ENCODE assay signal across 31 cellular contexts in genomic region chr1:119718969-119719368, GRCh38. TPM values are rescaled to one million over a fixed set of nuclear protein-coding genes. Genes with fewer than 3 reads are reported as not detected.
"Had no signal": no experiment of that assay in that cellular context is flagged by ENCODE, and none has a peak within 500 bp of the region (broad histone marks: within the 10 kb centered on the region; RNA-seq: fewer than 3 reads in every experiment).

No MANE protein-coding gene starts in this region.

- H3K4me3 Mint-ChIP-seq: activated naive CD4-positive, alpha-beta T cell treated with anti-CD3 and anti-CD28 coated beads, Interleukin-2, amount 10 ng/mL, durations not matched to agents 7 days and 5 days; activated naive CD8-positive, alpha-beta T cell treated with anti-CD3 and anti-CD28 coated beads, Interleukin-2, amount 50 U/mL, for 24 hours; immature natural killer cell; stimulated activated naive CD8-positive, alpha-beta T cell treated with anti-CD3 and anti-CD28 coated beads, Interleukin-15, Interleukin-2, amounts not matched to agents 100 ng/mL and 50 ng/mL, for 24 hours; T-helper 2 cell treated with Interferon-gamma antibody and Interleukin-4, amounts not matched to agents 5 μg/mL and 100 μg/mL, for 36 hours had no signal

- H3K27ac ChIP-seq: breast epithelium, left ventricle myocardium inferior, right lobe of liver, thoracic aorta, uterus had no signal

- H3K36me3 ChIP-seq: breast epithelium, thoracic aorta, uterus had no signal

- H3K4me1 Mint-ChIP-seq: immature natural killer cell had no signal

- H3K9me3 ChIP-seq: breast epithelium, left ventricle myocardium inferior, right lobe of liver, thoracic aorta, uterus had no signal

- ATAC-seq: activated CD4-positive, CD25-positive, alpha-beta regulatory T cell treated with anti-CD3 and anti-CD28 coated beads, Interleukin-2, amount 50 U/mL, for 24 hours; activated naive CD8-positive, alpha-beta T cell treated with anti-CD3 and anti-CD28 coated beads, Interleukin-2, amount 50 U/mL, for 24 hours; esophagus mucosa had no signal

- H3K27me3 ChIP-seq: breast epithelium, right lobe of liver, uterus had no signal

- DNase-seq: activated CD4-positive, alpha-beta T cell treated with anti-CD3 and anti-CD28 coated beads for 48 hours; activated CD4-positive, alpha-beta T cell treated with anti-CD3 and anti-CD28 coated beads, Interleukin-2, amount 50 U/mL, for 48 hours; activated CD8-positive, alpha-beta memory T cell treated with anti-CD3 and anti-CD28 coated beads for 24 hours; activated gamma-delta T cell; activated naive CD4-positive, alpha-beta T cell treated with anti-CD3 and anti-CD28 coated beads, Interleukin-2, amount 10 ng/mL, durations not matched to agents 7 days and 5 days; activated naive CD8-positive, alpha-beta T cell treated with anti-CD3 and anti-CD28 coated beads, Interleukin-2, amount 50 U/mL, for 24 hours; amygdala; central memory CD4-positive, alpha-beta T cell; foreskin fibroblast; head of caudate nucleus; hypothalamus; immature natural killer cell; kidney; left ventricle myocardium inferior; mesendoderm; nucleus accumbens; posterior cingulate gyrus; right lobe of liver; stimulated activated CD4-positive, alpha-beta T cell treated with anti-CD3 and anti-CD28 coated beads, Interleukin-4, amount 100 ng/mL, for 1 hour; T-helper 1 cell; uterus had no signal

- H3K4me3 ChIP-seq: breast epithelium, left ventricle myocardium inferior, lung, right lobe of liver, thoracic aorta, uterus had no signal

- H3K9me3 Mint-ChIP-seq: activated naive CD4-positive, alpha-beta T cell treated with anti-CD3 and anti-CD28 coated beads, Interleukin-2, amount 10 ng/mL, durations not matched to agents 7 days and 5 days; activated naive CD8-positive, alpha-beta T cell treated with anti-CD3 and anti-CD28 coated beads, Interleukin-2, amount 50 U/mL, for 24 hours; immature natural killer cell; stimulated activated naive CD8-positive, alpha-beta T cell treated with anti-CD3 and anti-CD28 coated beads, Interleukin-15, Interleukin-2, amounts not matched to agents 100 ng/mL and 50 ng/mL, for 24 hours; T-helper 2 cell treated with Interferon-gamma antibody and Interleukin-4, amounts not matched to agents 5 μg/mL and 100 μg/mL, for 36 hours had no signal

- H3K27me3 Mint-ChIP-seq: activated naive CD8-positive, alpha-beta T cell treated with anti-CD3 and anti-CD28 coated beads, Interleukin-2, amount 50 U/mL, for 24 hours; stimulated activated naive CD8-positive, alpha-beta T cell treated with anti-CD3 and anti-CD28 coated beads, Interleukin-15, Interleukin-2, amounts not matched to agents 100 ng/mL and 50 ng/mL, for 24 hours had no signal

- H3K27ac Mint-ChIP-seq: activated naive CD4-positive, alpha-beta T cell treated with anti-CD3 and anti-CD28 coated beads, Interleukin-2, amount 10 ng/mL, durations not matched to agents 7 days and 5 days; activated naive CD8-positive, alpha-beta T cell treated with anti-CD3 and anti-CD28 coated beads, Interleukin-2, amount 50 U/mL, for 24 hours; immature natural killer cell; stimulated activated naive CD8-positive, alpha-beta T cell treated with anti-CD3 and anti-CD28 coated beads, Interleukin-15, Interleukin-2, amounts not matched to agents 100 ng/mL and 50 ng/mL, for 24 hours; T-helper 2 cell treated with Interferon-gamma antibody and Interleukin-4, amounts not matched to agents 5 μg/mL and 100 μg/mL, for 36 hours had no signal

- H3K4me1 ChIP-seq: breast epithelium, left ventricle myocardium inferior, uterus had no signal

- H3K36me3 Mint-ChIP-seq: immature natural killer cell had no signal

RNA-seq across cellular contexts. Expression of gene HMGCS2, which starts 49.7 kb away (rescaled TPM):
- total RNA-seq: mononuclear cell, myocyte, renal cortical epithelial cell had no signal
